ENCODE assay signal across 8 cellular contexts in genomic region chr9:91033802-91034201, GRCh38.
DNase-seq lines count a peak whose midpoint lies in the region; ATAC-seq and TF ChIP-seq lines count a peak whose summit lies in the region.

No MANE protein-coding gene starts in this region.

- ATAC-seq in SK-N-SH treated with all-trans-retinoic acid at 6 μM for 48 hours (no peak), HG03025 (IDR thresholded peaks at IDR 0.05; ENCODE audit: low FRiP score, unreplicated experiment) (no peak)
- ATAC-seq in activated CD4-positive, alpha-beta T cell treated with anti-CD3 and anti-CD28 coated beads for 36 hours: peak; percentile 40

- H2AFZ ChIP-seq in SK-N-SH (ENCODE audit: low read depth): no peak overlapping the region

- peaks cover 14% of the 10 kb centered on the region for H3K27me3 Mint-ChIP-seq in activated CD4-positive, alpha-beta T cell treated with anti-CD3 and anti-CD28 coated beads for 36 hours

- WGBS in SK-N-SH (ENCODE audit: low lambda C conversion rate): 68% methylated on average over 3 of the region's 3 CpGs

- H3K4me3 ChIP-seq in SK-N-SH (ENCODE audit: low read depth in 2 of 2, low read length in 1 of 2): no peak overlapping the region; a peak in 1 of 4 replicates

- H3K4me3 Mint-ChIP-seq in activated CD4-positive, alpha-beta T cell treated with anti-CD3 and anti-CD28 coated beads for 36 hours: no peak overlapping the region

- H3K27me3 ChIP-seq in SK-N-SH (ENCODE audit: insufficient read depth): no peaks in the 10 kb centered on the region

- no peak overlapping the region for H3K4me2 ChIP-seq in SK-N-SH

- H3F3A ChIP-seq in SK-N-SH (replicated peaks; ENCODE audit: insufficient read depth): no peaks in the 10 kb centered on the region

- no peaks in the 10 kb centered on the region for H3K36me3 ChIP-seq in SK-N-SH (replicated peaks in 1 of 2; ENCODE audit: control insufficient read depth in 1 of 2, insufficient read depth in 2 of 2, low read length in 1 of 2)

- TF ChIP-seq CTCF in SK-N-SH (IDR thresholded peaks at IDR 0.05): peak; percentile 59

- no peak for TF ChIP-seq EP300 in SK-N-SH (IDR thresholded peaks at IDR 0.05; ENCODE audit: borderline replicate concordance in 1 of 2, low read depth in 1 of 2, low read length in 1 of 2)

- no peaks in the 10 kb centered on the region for H3K36me3 Mint-ChIP-seq in activated CD4-positive, alpha-beta T cell treated with anti-CD3 and anti-CD28 coated beads for 36 hours (ENCODE audit: low read depth)

- no peaks in the 10 kb centered on the region for H3K9me3 Mint-ChIP-seq in activated CD4-positive, alpha-beta T cell treated with anti-CD3 and anti-CD28 coated beads for 36 hours (ENCODE audit: low read depth)

- intact Hi-C loops in activated CD4-positive, alpha-beta T cell treated with anti-CD3 and anti-CD28 coated beads for 36 hours (cut with DNase I, micrococcal nuclease): loop anchor here (1.0 to 10.0 kb wide), 4 partner anchors 37 to 693 kb away; no protein-coding TSS in a partner anchor

- CTCF ChIA-PET in SK-N-SH (lab: Yijun Ruan, JAX): interaction anchor here (0.8 to 3.5 kb wide), 7 partner anchors 17 to 393 kb away, joined by 3 to 11 read pairs (median 3); no protein-coding TSS in a partner anchor
- CTCF ChIA-PET in activated CD4-positive, alpha-beta T cell treated with anti-CD3 and anti-CD28 coated beads for 36 hours (lab: Charles Lee): interaction anchor here (0.6 to 2.5 kb wide), 33 partner anchors 10 to 694 kb away, joined by 3 to 15 read pairs (median 4); no protein-coding TSS in a partner anchor

- peak; percentile 39 for TF ChIP-seq RAD21 in SK-N-SH (IDR thresholded peaks at IDR 0.05; ENCODE audit: low read length)

- POLR2A ChIA-PET in SK-N-SH (lab: Yijun Ruan, JAX): no interaction called here
- POLR2A ChIA-PET in activated CD4-positive, alpha-beta T cell treated with anti-CD3 and anti-CD28 coated beads for 36 hours (lab: Charles Lee): interaction anchor here (1.0 kb wide), 1 partner anchor 98 kb away, joined by 3 read pairs; no protein-coding TSS in a partner anchor

- H3K4me1 Mint-ChIP-seq in activated CD4-positive, alpha-beta T cell treated with anti-CD3 and anti-CD28 coated beads for 36 hours: peaks cover 41% of the 10 kb centered on the region

- no peaks in the 10 kb centered on the region for H3K9me3 ChIP-seq in SK-N-SH

- H3K79me2 ChIP-seq in SK-N-SH (ENCODE audit: insufficient read depth): no peaks in the 10 kb centered on the region

- DNase-seq in SK-N-SH: no peak
- peak; percentile 89 for DNase-seq in activated CD4-positive, alpha-beta T cell treated with anti-CD3 and anti-CD28 coated beads for 36 hours
- peak; percentile 48 for DNase-seq in ecto neural progenitor cell (ENCODE audit: low spot score)
- DNase-seq in stimulated activated CD4-positive, alpha-beta T cell treated with anti-CD3 and anti-CD28 coated beads, Interleukin-15, amount 100 ng/mL, for 24 hours: peak; percentile 87
- DNase-seq in inferior parietal cortex (ENCODE audit: extremely low spot score): no peak
- no peak for DNase-seq in GOT3 (lab: John Stamatoyannopoulos, UW)

- H4K20me1 ChIP-seq in SK-N-SH (ENCODE audit: insufficient read depth): no peaks in the 10 kb centered on the region

- H3K27ac Mint-ChIP-seq in activated CD4-positive, alpha-beta T cell treated with anti-CD3 and anti-CD28 coated beads for 36 hours: no peak overlapping the region

- no peak overlapping the region for H3K9ac ChIP-seq in SK-N-SH

- no peak overlapping the region for H3K27ac ChIP-seq in SK-N-SH (ENCODE audit: low read depth in 2 of 2, low read length in 1 of 2)

- no peaks in the 10 kb centered on the region for H3K9me2 ChIP-seq in SK-N-SH

- peaks cover 14% of the 10 kb centered on the region in 2 experiments; a peak in 3 of 4 replicates for H3K4me1 ChIP-seq in SK-N-SH (ENCODE audit: control insufficient read depth in 1 of 2, insufficient read depth in 2 of 2, low read depth in 1 of 2, low read length in 1 of 2)

TF ChIP-seq in SK-N-SH, 30 proteins besides CTCF, POLR2A, EP300 and RAD21:
- TF ChIP-seq, protein P1, sequence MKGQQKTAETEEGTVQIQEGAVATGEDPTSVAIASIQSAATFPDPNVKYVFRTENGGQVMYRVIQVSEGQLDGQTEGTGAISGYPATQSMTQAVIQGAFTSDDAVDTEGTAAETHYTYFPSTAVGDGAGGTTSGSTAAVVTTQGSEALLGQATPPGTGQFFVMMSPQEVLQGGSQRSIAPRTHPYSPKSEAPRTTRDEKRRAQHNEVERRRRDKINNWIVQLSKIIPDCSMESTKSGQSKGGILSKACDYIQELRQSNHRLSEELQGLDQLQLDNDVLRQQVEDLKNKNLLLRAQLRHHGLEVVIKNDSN (IDR thresholded peaks at IDR 0.05; ENCODE audit: borderline replicate concordance, low read depth): no peak
- TF ChIP-seq SIN3A (IDR thresholded peaks at IDR 0.05; ENCODE audit: borderline replicate concordance, low read depth, low read length) (no peak), SMC3 (IDR thresholded peaks at IDR 0.05; ENCODE audit: low read depth, low read length) (peak; percentile 34; the same call in 1 of the 2 replicates), FOSL2 (IDR thresholded peaks at IDR 0.05; ENCODE audit: borderline replicate concordance, low read depth) (no peak), MXI1 (IDR thresholded peaks at IDR 0.05; ENCODE audit: low read depth, low read length) (no peak)

TF ChIP-seq in SK-N-SH treated with all-trans-retinoic acid at 6 μM for 48 hours, 23 proteins besides CTCF, POLR2A, EP300 and RAD21:
- TF ChIP-seq ZFP3 (CRISPR knock-in tag; IDR thresholded peaks at IDR 0.05) (no peak), CSDC2 (CRISPR knock-in tag; IDR thresholded peaks at IDR 0.05) (no peak), BACH2 (CRISPR knock-in tag; IDR thresholded peaks at IDR 0.05; ENCODE audit: borderline replicate concordance) (no peak), ARNTL (CRISPR knock-in tag; IDR thresholded peaks at IDR 0.05; ENCODE audit: borderline replicate concordance, low read depth) (no peak), CSRNP3 (CRISPR knock-in tag; IDR thresholded peaks at IDR 0.05) (no peak), ESRRG (CRISPR knock-in tag; IDR thresholded peaks at IDR 0.05) (no peak), TOX (CRISPR knock-in tag; IDR thresholded peaks at IDR 0.05; ENCODE audit: borderline replicate concordance) (no peak), TSHZ2 (CRISPR knock-in tag; IDR thresholded peaks at IDR 0.05) (no peak), ZNF565 (CRISPR knock-in tag; conservative IDR thresholded peaks at IDR 0.05; ENCODE audit: low read depth) (no peak)

Comparison
In these comparisons a context has a peak if more than half of its experiments do, and no peak if none do; other contexts are left out.
1. DNase-seq: peak in activated CD4-positive, alpha-beta T cell treated with anti-CD3 and anti-CD28 coated beads for 36 hours (single experiment), ecto neural progenitor cell (single experiment) and stimulated activated CD4-positive, alpha-beta T cell treated with anti-CD3 and anti-CD28 coated beads, Interleukin-15, amount 100 ng/mL, for 24 hours (single experiment); none in SK-N-SH (single experiment), inferior parietal cortex (single experiment) and GOT3 (single experiment).